24 cellular contexts compared by ENCODE assay signal in the genomic region with DNA sequence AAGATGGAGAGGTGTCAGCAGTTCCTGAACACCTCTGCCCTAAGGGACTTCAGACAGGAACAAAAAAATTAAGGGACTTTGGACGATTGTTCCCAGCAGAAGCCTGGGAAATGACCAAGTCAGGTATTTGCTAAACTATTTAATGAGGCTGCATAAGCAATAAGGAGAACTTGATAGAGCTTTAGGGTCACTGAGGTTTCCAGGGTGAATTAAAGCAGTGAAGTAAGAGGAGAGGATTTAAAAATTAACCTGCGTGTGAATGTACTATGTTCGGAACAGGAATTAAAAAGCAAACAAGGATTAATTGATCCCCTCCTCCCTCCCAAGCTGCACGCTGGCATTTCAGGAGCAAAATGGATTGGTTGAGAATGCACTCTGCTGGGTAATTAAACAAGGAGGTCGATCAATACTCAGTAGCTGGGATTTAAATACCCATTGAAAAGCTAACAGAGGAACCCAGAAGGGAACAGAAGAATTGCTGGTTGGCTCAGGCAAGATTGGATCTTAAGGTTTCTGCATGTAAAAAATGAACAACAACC.
DNase-seq lines count a peak whose midpoint lies in the region; ATAC-seq and TF ChIP-seq lines count a peak whose summit lies in the region.
"Had no signal": no experiment of that assay in that cellular context is flagged by ENCODE, and none has a peak within 500 bp of the region (broad histone marks: within the 10 kb centered on the region; RNA-seq: fewer than 3 reads in every experiment).

No MANE protein-coding gene starts in this region.

- no peak overlapping the region for H3K4me3 Mint-ChIP-seq in GM23338
- H3K4me3 Mint-ChIP-seq: activated CD8-positive, alpha-beta T cell treated with anti-CD3 and anti-CD28 coated beads, Interleukin-2, amount 10 ng/mL, durations not matched to agents 7 days and 5 days; activated naive CD4-positive, alpha-beta T cell treated with anti-CD3 and anti-CD28 coated beads for 36 hours; CD4-positive, CD25-positive, alpha-beta regulatory T cell; central memory CD8-positive, alpha-beta T cell had no signal

- H3K27ac ChIP-seq in GM23338 (ENCODE audit: low read depth) (no peak overlapping the region), VCaP (peak overlapping the region; percentile 66), foreskin keratinocyte (no peak overlapping the region), sigmoid colon (no peak overlapping the region), ascending aorta (no peak overlapping the region)

- H3K4me1 ChIP-seq in GM23338 (ENCODE audit: insufficient read depth) (no peaks in the 10 kb centered on the region), foreskin keratinocyte (no peaks in the 10 kb centered on the region), sigmoid colon (peaks cover 0 to 21% (median 8%) of the 10 kb centered on the region in 4 donors), ascending aorta (peaks cover 18 to 40% of the 10 kb centered on the region in 2 donors)

- H3K4me3 ChIP-seq in GM23338: no peak overlapping the region
- no peak overlapping the region for H3K4me3 ChIP-seq in retinal pigment epithelial cell (ENCODE audit: low read length)
- no peak overlapping the region for H3K4me3 ChIP-seq in sigmoid colon
- H3K4me3 ChIP-seq in ascending aorta: no peak overlapping the region
- H3K4me3 ChIP-seq: gastrocnemius medialis had no signal

- peak overlapping the region; percentile 32; the same call in 1 of the 2 replicates for H2AFZ ChIP-seq in GM23338

- no peaks in the 10 kb centered on the region for H3K9me3 Mint-ChIP-seq in GM23338
- H3K9me3 Mint-ChIP-seq: activated naive CD4-positive, alpha-beta T cell treated with anti-CD3 and anti-CD28 coated beads for 36 hours; central memory CD8-positive, alpha-beta T cell had no signal

- H4K20me1 ChIP-seq in GM23338 (replicated peaks; ENCODE audit: insufficient read depth): no peaks in the 10 kb centered on the region

- H3K36me3 ChIP-seq in GM23338 (ENCODE audit: insufficient read depth): no peaks in the 10 kb centered on the region
- no peaks in the 10 kb centered on the region for H3K36me3 ChIP-seq in sigmoid colon
- H3K36me3 ChIP-seq in ascending aorta: no peaks in the 10 kb centered on the region
- H3K36me3 ChIP-seq: gastrocnemius medialis had no signal

- TF ChIP-seq POLR2A in sigmoid colon (IDR thresholded peaks at IDR 0.05): no peak

- H3K9me2 ChIP-seq in GM23338 (ENCODE audit: insufficient read depth): peaks cover 2% of the 10 kb centered on the region; the same call in 1 of the 2 replicates

- H3K27me3 ChIP-seq in GM23338 (ENCODE audit: insufficient read depth) (no peaks in the 10 kb centered on the region), foreskin keratinocyte (no peaks in the 10 kb centered on the region), sigmoid colon (no peaks in the 10 kb centered on the region), ascending aorta (no peaks in the 10 kb centered on the region)
- H3K27me3 ChIP-seq: gastrocnemius medialis had no signal

- H3F3A ChIP-seq in GM23338 (replicated peaks; ENCODE audit: low read depth): no peaks in the 10 kb centered on the region

- H3K4me2 ChIP-seq in GM23338: no peak overlapping the region

- intact Hi-C loops in sigmoid colon (cut with DNase I): no loop called here
- intact Hi-C loops in ascending aorta (cut with DNase I): loop anchor here (5.0 kb wide), 3 partner anchors 128 to 787 kb away; partner anchors contain the start of gene ZCCHC2

- no peaks in the 10 kb centered on the region for H3K9me3 ChIP-seq in sigmoid colon
- no peaks in the 10 kb centered on the region for H3K9me3 ChIP-seq in ascending aorta
- H3K9me3 ChIP-seq: gastrocnemius medialis had no signal

- no peaks in the 10 kb centered on the region for H3K79me2 ChIP-seq in GM23338 (replicated peaks; ENCODE audit: insufficient read depth)

- ATAC-seq in GM23338 (no peak), foreskin keratinocyte (no peak)
- ATAC-seq: activated CD8-positive, alpha-beta T cell treated with anti-CD3 and anti-CD28 coated beads, Interleukin-2, amount 10 ng/mL, durations not matched to agents 7 days and 5 days; esophagus mucosa; gastrocnemius medialis; left ventricle myocardium superior; right cardiac atrium had no signal

- H3K36me3 Mint-ChIP-seq in GM23338 (ENCODE audit: low read depth): no peaks in the 10 kb centered on the region
- H3K36me3 Mint-ChIP-seq: CD4-positive, CD25-positive, alpha-beta regulatory T cell had no signal

- no peaks in the 10 kb centered on the region for H3K4me1 Mint-ChIP-seq in GM23338
- H3K4me1 Mint-ChIP-seq: CD4-positive, CD25-positive, alpha-beta regulatory T cell; central memory CD8-positive, alpha-beta T cell had no signal

- 18 to 71% methylated on average over 5 of the region's 5 CpGs for WGBS in sigmoid colon, 2 donors

- no peak overlapping the region for H3K27ac Mint-ChIP-seq in GM23338
- H3K27ac Mint-ChIP-seq: activated CD8-positive, alpha-beta T cell treated with anti-CD3 and anti-CD28 coated beads, Interleukin-2, amount 10 ng/mL, durations not matched to agents 7 days and 5 days; activated naive CD4-positive, alpha-beta T cell treated with anti-CD3 and anti-CD28 coated beads for 36 hours; CD4-positive, CD25-positive, alpha-beta regulatory T cell had no signal

- TF ChIP-seq CTCF in GM23338 (conservative IDR thresholded peaks at IDR 0.05; ENCODE audit: low read depth in 2 of 2) (no peak), VCaP (conservative IDR thresholded peaks at IDR 0.05) (no peak), retinal pigment epithelial cell (conservative IDR thresholded peaks at IDR 0.05; ENCODE audit: low read depth, low read length) (no peak), foreskin keratinocyte (conservative IDR thresholded peaks at IDR 0.05) (no peak), sigmoid colon (IDR thresholded peaks at IDR 0.05) (no peak), ascending aorta (IDR thresholded peaks at IDR 0.05) (no peak)

- H3K27me3 Mint-ChIP-seq in GM23338 (ENCODE audit: insufficient read depth, low read depth, poor library complexity): peaks cover 6% of the 10 kb centered on the region

- DNase-seq in GM23338 (ENCODE audit: low spot score) (no peak), left kidney (ENCODE audit: low read depth, low spot score) (peak; percentile 45), retinal pigment epithelial cell (ENCODE audit: low read depth) (peak; percentile 22), foreskin keratinocyte (no peak), sigmoid colon (no peak), ascending aorta (ENCODE audit: low spot score in 2 of 2) (no peak)
- no peak for DNase-seq in stimulated activated naive CD4-positive, alpha-beta T cell treated with Interleukin-2 at 50 U/mL for 16 hours (lab: John Stamatoyannopoulos, UW)
- DNase-seq: activated CD4-positive, CD25-positive, alpha-beta regulatory T cell treated with anti-CD3 and anti-CD28 coated beads, Interleukin-2, amount 50 U/mL, for 72 hours; activated CD8-positive, alpha-beta T cell treated with anti-CD3 and anti-CD28 coated beads, Interleukin-2, amount 10 ng/mL, durations not matched to agents 7 days and 5 days; activated naive CD4-positive, alpha-beta T cell treated with anti-CD3 and anti-CD28 coated beads for 36 hours; activated T-cell treated with anti-CD3 and anti-CD28 coated beads, Interleukin-2, amount 50 U/mL, for 1 hour; amygdala; CD4-positive, CD25-positive, alpha-beta regulatory T cell; DMS153; effector CD4-positive, alpha-beta T cell; gastrocnemius medialis; GF-D8; left ventricle myocardium superior; NCI-H2029 treated with DMSO at 0.1 percent for 48 hours; NCI-H510A treated with DMSO at 0.1 percent for 48 hours; right cardiac atrium had no signal

- TF ChIP-seq EP300 in sigmoid colon (IDR thresholded peaks at IDR 0.05): no peak

TF ChIP-seq in GM23338, 12 proteins besides CTCF, POLR2A, EP300 and RAD21 (continues in another document):
- no peak for TF ChIP-seq ZNF331 (CRISPR knock-in tag; IDR thresholded peaks at IDR 0.05; ENCODE audit: low read depth)
- no peak for TF ChIP-seq POLR2AphosphoS5 (IDR thresholded peaks at IDR 0.05; ENCODE audit: low read depth)

Comparison
In these comparisons a context has a peak if more than half of its experiments do, and no peak if none do; other contexts are left out.
1. DNase-seq: peak in left kidney (single experiment) and retinal pigment epithelial cell (single experiment); none in GM23338 (single experiment), foreskin keratinocyte (0 of 2), stimulated activated naive CD4-positive, alpha-beta T cell treated with Interleukin-2 at 50 U/mL for 16 hours (single experiment), sigmoid colon (single experiment) and ascending aorta (0 of 2).